ENCODE assay signal across 15 cellular contexts in genomic region chr9:108727580-108728056, GRCh38.
DNase-seq lines count a peak whose midpoint lies in the region; ATAC-seq, FAIRE-seq and TF ChIP-seq lines count a peak whose summit lies in the region.
"Had no signal": no experiment of that assay in that cellular context is flagged by ENCODE, and none has a peak within 500 bp of the region (broad histone marks: within the 10 kb centered on the region; RNA-seq: fewer than 3 reads in every experiment).

No MANE protein-coding gene starts in this region.

- TF ChIP-seq EP300 in gastroesophageal sphincter (IDR thresholded peaks at IDR 0.05) (no peak), tibial nerve (IDR thresholded peaks at IDR 0.05) (no peak)

- no peak for TF ChIP-seq POLR2A in gastroesophageal sphincter (IDR thresholded peaks at IDR 0.05)
- TF ChIP-seq POLR2A in tibial nerve (IDR thresholded peaks at IDR 0.05) = no peak

- H2BK15ac ChIP-seq in neuronal stem cell (ENCODE audit: low read length) = no peak overlapping the region

- no peak overlapping the region for H4K8ac ChIP-seq in neuronal stem cell (ENCODE audit: low read depth, low read length)

- peaks cover 5 to 17% (median 12%) of the 10 kb centered on the region in 7 donors for H3K9me3 Mint-ChIP-seq in CD14-positive monocyte
- peaks cover 4% of the 10 kb centered on the region for H3K9me3 Mint-ChIP-seq in activated CD4-positive, alpha-beta T cell treated with anti-CD3 and anti-CD28 coated beads, Interleukin-2, amount 10 ng/mL, durations not matched to agents 24 days and 14 days
- H3K9me3 Mint-ChIP-seq: activated T-helper 1 cell treated with anti-CD3 and anti-CD28 coated beads, Interleukin-12 subunit alpha, Interleukin-12 subunit beta, Interleukin-2, Interleukin-4 antibody, amounts not matched to agents 30 ng/mL and 10 ng/mL and 1 ng/mL, durations not matched to agents 14 hours and 24 hours and 36 hours had no signal

- H3K27ac ChIP-seq in gastroesophageal sphincter (no peak overlapping the region), neuronal stem cell (replicated peaks; ENCODE audit: low read length) (no peak overlapping the region), tibial nerve (peak overlapping the region in 2 of 4 donors; percentile 16 to 28)
- H3K27ac ChIP-seq: ovary had no signal

- intact Hi-C loops in CD14-positive monocyte (cut with micrococcal nuclease) = no loop called here
- intact Hi-C loops in activated CD4-positive, alpha-beta T cell treated with anti-CD3 and anti-CD28 coated beads, Interleukin-2, amount 10 ng/mL, durations not matched to agents 24 days and 14 days (cut with micrococcal nuclease) = no loop called here

- ATAC-seq in gastroesophageal sphincter = peak; percentile 34

- peak overlapping the region in 1 of 2 donors; percentile 51 for H3K4me3 Mint-ChIP-seq in CD14-positive monocyte
- H3K4me3 Mint-ChIP-seq in activated CD4-positive, alpha-beta T cell treated with anti-CD3 and anti-CD28 coated beads, Interleukin-2, amount 10 ng/mL, durations not matched to agents 24 days and 14 days = no peak overlapping the region
- H3K4me3 Mint-ChIP-seq: activated T-helper 1 cell treated with anti-CD3 and anti-CD28 coated beads, Interleukin-12 subunit alpha, Interleukin-12 subunit beta, Interleukin-2, Interleukin-4 antibody, amounts not matched to agents 30 ng/mL and 10 ng/mL and 1 ng/mL, durations not matched to agents 14 hours and 24 hours and 36 hours; brain; memory B cell had no signal

- H3K4ac ChIP-seq in neuronal stem cell (ENCODE audit: low read length) = no peak overlapping the region

- H3K9me3 ChIP-seq in gastroesophageal sphincter (peaks cover 0 to 14% (median 0%) of the 10 kb centered on the region in 3 donors), neuronal stem cell (replicated peaks in 1 of 2; ENCODE audit: control insufficient read depth in 2 of 2, insufficient read depth in 1 of 2, low read depth in 1 of 2, low read length in 2 of 2) (no peaks in the 10 kb centered on the region), tibial nerve (peaks cover 0 to 5% (median 0%) of the 10 kb centered on the region in 4 donors)
- H3K9me3 ChIP-seq: ovary had no signal

- no peak overlapping the region for H3K4me2 ChIP-seq in neuronal stem cell (ENCODE audit: insufficient read depth, low read length, poor library complexity, severe bottlenecking)

- no peak overlapping the region for H4K91ac ChIP-seq in neuronal stem cell (ENCODE audit: low read depth, low read length, poor library complexity)

- H3K27me3 ChIP-seq in gastroesophageal sphincter = no peaks in the 10 kb centered on the region
- H3K27me3 ChIP-seq in neuronal stem cell (ENCODE audit: control insufficient read depth in 3 of 3, insufficient read depth in 3 of 3, low read depth in 1 of 3, low read length in 3 of 3) = no peaks in the 10 kb centered on the region
- H3K27me3 ChIP-seq in tibial nerve = no peaks in the 10 kb centered on the region
- H3K27me3 ChIP-seq: ovary had no signal

- no peaks in the 10 kb centered on the region for H3K36me3 Mint-ChIP-seq in CD14-positive monocyte
- no peaks in the 10 kb centered on the region for H3K36me3 Mint-ChIP-seq in activated CD4-positive, alpha-beta T cell treated with anti-CD3 and anti-CD28 coated beads, Interleukin-2, amount 10 ng/mL, durations not matched to agents 24 days and 14 days (ENCODE audit: low read depth)
- H3K36me3 Mint-ChIP-seq: brain had no signal

- DNase-seq in CD14-positive monocyte (ENCODE audit: low spot score) = peak; percentile 55
- peak; percentile 81 for DNase-seq in NOMO-1 treated with DMSO at 0.1 percent for 48 hours (lab: John Stamatoyannopoulos, UW; ENCODE audit: unreplicated experiment)
- no peak for DNase-seq in neuronal stem cell (ENCODE audit: low spot score)
- no peak for DNase-seq in GM19239 (ENCODE audit: insufficient read length, low spot score)
- DNase-seq in tibial nerve (ENCODE audit: low spot score in 2 of 2) = no peak
- DNase-seq in activated CD4-positive, alpha-beta T cell treated with anti-CD3 and anti-CD28 coated beads, Interleukin-2, amount 10 ng/mL, durations not matched to agents 24 days and 14 days = no peak
- DNase-seq in NCI-H146 treated with DMSO at 0.1 percent for 48 hours (lab: John Stamatoyannopoulos, UW; ENCODE audit: unreplicated experiment) = no peak
- DNase-seq: activated CD4-positive, alpha-beta T cell treated with anti-CD3 and anti-CD28 coated beads, Interleukin-2, amount 50 U/mL, for 1 hour; ovary had no signal

- H2BK5ac ChIP-seq in neuronal stem cell (ENCODE audit: low read length) = peak overlapping the region; percentile 59

- peak overlapping the region in 2 of 7 donors; percentile 11 to 31 for H3K27ac Mint-ChIP-seq in CD14-positive monocyte
- H3K27ac Mint-ChIP-seq in activated CD4-positive, alpha-beta T cell treated with anti-CD3 and anti-CD28 coated beads, Interleukin-2, amount 10 ng/mL, durations not matched to agents 24 days and 14 days = no peak overlapping the region
- H3K27ac Mint-ChIP-seq: activated T-helper 1 cell treated with anti-CD3 and anti-CD28 coated beads, Interleukin-12 subunit alpha, Interleukin-12 subunit beta, Interleukin-2, Interleukin-4 antibody, amounts not matched to agents 30 ng/mL and 10 ng/mL and 1 ng/mL, durations not matched to agents 14 hours and 24 hours and 36 hours; brain; memory B cell had no signal

- H3K9ac ChIP-seq in neuronal stem cell (ENCODE audit: low read depth, low read length, poor library complexity) = no peak overlapping the region

- H3K4me3 ChIP-seq in gastroesophageal sphincter (no peak overlapping the region), neuronal stem cell (ENCODE audit: low read length in 2 of 2) (no peak overlapping the region), tibial nerve (no peak overlapping the region)
- H3K4me3 ChIP-seq: ovary had no signal

- peak overlapping the region; percentile 45 for H3K18ac ChIP-seq in neuronal stem cell (ENCODE audit: low read length)

- H2BK12ac ChIP-seq in neuronal stem cell (ENCODE audit: low read length) = no peak overlapping the region

- H3K4me1 ChIP-seq in gastroesophageal sphincter (no peaks in the 10 kb centered on the region), neuronal stem cell (ENCODE audit: control insufficient read depth in 2 of 2, insufficient read depth in 1 of 2, low read depth in 1 of 2, low read length in 2 of 2) (peaks cover 0 to 2% of the 10 kb centered on the region in 2 donors), tibial nerve (no peaks in the 10 kb centered on the region)

- no peak overlapping the region for H3K14ac ChIP-seq in neuronal stem cell (ENCODE audit: low read length)

- 100% methylated on average over 1 of the region's 1 CpG; no CpG with 5 or more reads in 1 of the 2 donors for WGBS in gastroesophageal sphincter (ENCODE audit: low coverage in 1 of 2), 2 donors
- no CpG with 5 or more reads among the region's 1 CpG for WGBS in neuronal stem cell (ENCODE audit: extremely low coverage in 2 of 2, insufficient read length in 2 of 2, insufficient replicate concordance in 1 of 2), 2 donors
- WGBS in tibial nerve, 2 donors = 77 to 91% methylated on average over 1 of the region's 1 CpG

- H3K4me1 Mint-ChIP-seq in CD14-positive monocyte = peaks cover 19% of the 10 kb centered on the region
- no peaks in the 10 kb centered on the region for H3K4me1 Mint-ChIP-seq in activated CD4-positive, alpha-beta T cell treated with anti-CD3 and anti-CD28 coated beads, Interleukin-2, amount 10 ng/mL, durations not matched to agents 24 days and 14 days
- H3K4me1 Mint-ChIP-seq: memory B cell had no signal

- H3K23ac ChIP-seq in neuronal stem cell (ENCODE audit: low read depth, low read length, poor library complexity) = no peak overlapping the region

- no peak overlapping the region for H2AK5ac ChIP-seq in neuronal stem cell (ENCODE audit: low read depth, low read length)

- no peak overlapping the region for H2BK120ac ChIP-seq in neuronal stem cell (ENCODE audit: low read depth, low read length)

- TF ChIP-seq CTCF in CD14-positive monocyte (IDR thresholded peaks at IDR 0.05) (no peak), gastroesophageal sphincter (IDR thresholded peaks at IDR 0.05) (no peak), tibial nerve (IDR thresholded peaks at IDR 0.05) (no peak)

- no peaks in the 10 kb centered on the region for H3K36me3 ChIP-seq in gastroesophageal sphincter
- no peaks in the 10 kb centered on the region for H3K36me3 ChIP-seq in neuronal stem cell (replicated peaks in 1 of 2; ENCODE audit: control insufficient read depth in 2 of 2, insufficient read depth in 2 of 2, low read length in 2 of 2)
- no peaks in the 10 kb centered on the region for H3K36me3 ChIP-seq in tibial nerve
- H3K36me3 ChIP-seq: ovary had no signal

- no peaks in the 10 kb centered on the region for H3K79me1 ChIP-seq in neuronal stem cell (ENCODE audit: low read depth, low read length)

- H3K27me3 Mint-ChIP-seq in CD14-positive monocyte (ENCODE audit: low read depth in 3 of 3) = peaks cover 0 to 1% (median under 1%) of the 10 kb centered on the region in 3 donors
- H3K27me3 Mint-ChIP-seq in activated CD4-positive, alpha-beta T cell treated with anti-CD3 and anti-CD28 coated beads, Interleukin-2, amount 10 ng/mL, durations not matched to agents 24 days and 14 days = no peaks in the 10 kb centered on the region
- H3K27me3 Mint-ChIP-seq: brain, memory B cell had no signal

- no peak overlapping the region for H2AFZ ChIP-seq in neuronal stem cell (ENCODE audit: low read length)

- no peak for FAIRE-seq in GM19239 (lab: Jason Lieb, UNC)
- FAIRE-seq: endometrium, urothelium cell line had no signal

Comparison
In these comparisons a context has a peak if more than half of its experiments do, and no peak if none do; other contexts are left out.
1. DNase-seq: peak in CD14-positive monocyte (single experiment) and NOMO-1 treated with DMSO at 0.1 percent for 48 hours (single experiment); none in neuronal stem cell (single experiment), GM19239 (single experiment), tibial nerve (0 of 2), activated CD4-positive, alpha-beta T cell treated with anti-CD3 and anti-CD28 coated beads, Interleukin-2, amount 10 ng/mL, durations not matched to agents 24 days and 14 days (single experiment) and NCI-H146 treated with DMSO at 0.1 percent for 48 hours (single experiment).